34 cellular contexts compared by ENCODE assay signal in the genomic region with DNA sequence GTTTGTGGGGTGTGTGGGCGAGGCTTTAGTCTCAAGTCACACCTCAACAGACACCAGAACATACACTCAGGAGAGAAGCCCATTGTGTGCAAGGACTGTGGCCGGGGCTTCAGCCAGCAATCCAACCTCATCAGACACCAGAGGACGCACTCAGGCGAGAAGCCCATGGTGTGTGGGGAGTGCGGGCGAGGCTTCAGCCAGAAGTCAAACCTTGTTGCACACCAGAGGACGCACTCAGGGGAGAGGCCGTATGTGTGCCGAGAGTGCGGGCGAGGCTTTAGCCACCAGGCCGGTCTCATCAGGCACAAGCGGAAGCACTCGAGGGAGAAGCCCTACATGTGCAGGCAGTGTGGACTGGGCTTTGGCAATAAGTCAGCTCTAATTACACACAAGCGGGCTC.
"Had no signal": no experiment of that assay in that cellular context is flagged by ENCODE, and none has a peak within 500 bp of the region (broad histone marks: within the 10 kb centered on the region; RNA-seq: fewer than 3 reads in every experiment).

No MANE protein-coding gene starts in this region.

- FAIRE-seq: TTC549 had no signal

- H3K9me3 Mint-ChIP-seq: activated B cell treated with CpG ODN at 0.5 μM for 24 hours; activated CD4-positive, alpha-beta memory T cell treated with anti-CD3 and anti-CD28 coated beads for 36 hours; activated CD4-positive, alpha-beta T cell treated with anti-CD3 and anti-CD28 coated beads, Interleukin-2, amount 10 ng/mL, durations not matched to agents 24 days and 14 days; activated CD8-positive, alpha-beta T cell treated with anti-CD3 and anti-CD28 coated beads for 36 hours; activated naive CD8-positive, alpha-beta T cell treated with anti-CD3 and anti-CD28 coated beads for 36 hours; activated T-cell treated with anti-CD3 and anti-CD28 coated beads, Interleukin-2, amount 50 U/mL, for 4 hours; activated T-cell treated with anti-CD3 and anti-CD28 coated beads, Interleukin-2, amount 50 U/mL, for 72 hours; activated T-helper 1 cell treated with anti-CD3 and anti-CD28 coated beads, Interleukin-12 subunit alpha, Interleukin-12 subunit beta, Interleukin-2, Interleukin-4 antibody, amounts not matched to agents 30 ng/mL and 10 ng/mL and 1 ng/mL, durations not matched to agents 14 hours and 24 hours and 36 hours; activated T-helper 17 cell treated with anti-CD3 and anti-CD28 coated beads, Interleukin-2, amount 50 U/mL, for 72 hours; T-helper 1 cell treated with Interleukin-12 subunit alpha and Interleukin-12 subunit beta and Interleukin-4 antibody, amounts not matched to agents 30 μg/mL and 1 μg/mL, for 36 hours; T-helper 2 cell treated with Interferon-gamma antibody and Interleukin-4, amounts not matched to agents 5 μg/mL and 100 μg/mL, for 36 hours had no signal

- H3K4me1 ChIP-seq: ascending aorta had no signal

- H3K27ac Mint-ChIP-seq: activated B cell treated with CpG ODN at 0.5 μM for 24 hours; activated CD4-positive, alpha-beta memory T cell treated with anti-CD3 and anti-CD28 coated beads for 36 hours; activated CD4-positive, alpha-beta T cell treated with anti-CD3 and anti-CD28 coated beads, Interleukin-2, amount 10 ng/mL, durations not matched to agents 24 days and 14 days; activated CD8-positive, alpha-beta T cell treated with anti-CD3 and anti-CD28 coated beads for 36 hours; activated naive CD4-positive, alpha-beta T cell treated with anti-CD3 and anti-CD28 coated beads for 36 hours; activated naive CD4-positive, alpha-beta T cell treated with anti-CD3 and anti-CD28 coated beads, Interleukin-2, amount 50 U/mL, for 72 hours; activated naive CD8-positive, alpha-beta T cell treated with anti-CD3 and anti-CD28 coated beads for 36 hours; activated T-cell treated with anti-CD3 and anti-CD28 coated beads, Interleukin-2, amount 50 U/mL, for 72 hours; activated T-helper 1 cell treated with anti-CD3 and anti-CD28 coated beads, Interleukin-12 subunit alpha, Interleukin-12 subunit beta, Interleukin-2, Interleukin-4 antibody, amounts not matched to agents 30 ng/mL and 10 ng/mL and 1 ng/mL, durations not matched to agents 14 hours and 24 hours and 36 hours; activated T-helper 17 cell treated with anti-CD3 and anti-CD28 coated beads, Interleukin-2, amount 50 U/mL, for 72 hours; brain; T-helper 1 cell treated with Interleukin-12 subunit alpha and Interleukin-12 subunit beta and Interleukin-4 antibody, amounts not matched to agents 30 μg/mL and 1 μg/mL, for 36 hours; T-helper 2 cell treated with Interferon-gamma antibody and Interleukin-4, amounts not matched to agents 5 μg/mL and 100 μg/mL, for 36 hours had no signal

- H3K4me3 ChIP-seq: adrenal gland, ascending aorta had no signal

- ATAC-seq: activated CD8-positive, alpha-beta T cell treated with anti-CD3 and anti-CD28 coated beads for 36 hours; activated naive CD4-positive, alpha-beta T cell treated with anti-CD3 and anti-CD28 coated beads, Interleukin-2, amount 50 U/mL, for 72 hours; activated T-cell treated with anti-CD3 and anti-CD28 coated beads, Interleukin-2, amount 50 U/mL, for 4 hours; activated T-cell treated with anti-CD3 and anti-CD28 coated beads, Interleukin-2, amount 50 U/mL, for 72 hours; activated T-helper 17 cell treated with anti-CD3 and anti-CD28 coated beads, Interleukin-2, amount 50 U/mL, for 72 hours had no signal

- H3K27ac ChIP-seq: adrenal gland, ascending aorta, VCaP had no signal

- H3K9me3 ChIP-seq: adrenal gland, ascending aorta had no signal

- DNase-seq: activated B cell treated with CpG ODN at 0.5 μM for 24 hours; activated CD4-positive, alpha-beta memory T cell treated with anti-CD3 and anti-CD28 coated beads for 36 hours; activated CD4-positive, alpha-beta T cell treated with anti-CD3 and anti-CD28 coated beads for 4 hours; activated CD4-positive, alpha-beta T cell treated with anti-CD3 and anti-CD28 coated beads, Interleukin-2, amount 10 ng/mL, durations not matched to agents 24 days and 14 days; activated CD4-positive, alpha-beta T cell treated with anti-CD3 and anti-CD28 coated beads, Interleukin-2, amount 50 U/mL, for 1 hour; activated CD4-positive, alpha-beta T cell treated with anti-CD3 and anti-CD28 coated beads, Interleukin-2, amount 50 U/mL, for 4 hours; activated CD4-positive, CD25-positive, alpha-beta regulatory T cell treated with anti-CD3 and anti-CD28 coated beads, Interleukin-2, amount 50 U/mL, for 72 hours; activated CD8-positive, alpha-beta memory T cell treated with anti-CD3 and anti-CD28 coated beads, Interleukin-2, amount 50 U/mL, for 4 hours; activated CD8-positive, alpha-beta T cell treated with anti-CD3 and anti-CD28 coated beads for 36 hours; activated effector memory CD4-positive, alpha-beta T cell treated with anti-CD3 and anti-CD28 coated beads, Interleukin-2, amount 50 U/mL, for 16 hours; activated gamma-delta T cell treated with Interleukin-2 at 50 U/mL for 16 hours; activated naive CD4-positive, alpha-beta T cell; activated naive CD4-positive, alpha-beta T cell treated with anti-CD3 and anti-CD28 coated beads for 36 hours; activated naive CD4-positive, alpha-beta T cell treated with anti-CD3 and anti-CD28 coated beads, Interleukin-2, amount 50 U/mL, for 16 hours; activated naive CD8-positive, alpha-beta T cell treated with anti-CD3 and anti-CD28 coated beads for 36 hours; activated T-cell treated with anti-CD3 and anti-CD28 coated beads for 4 hours; activated T-cell treated with anti-CD3 and anti-CD28 coated beads, Interleukin-2, amount 50 U/mL, for 1 hour; activated T-cell treated with anti-CD3 and anti-CD28 coated beads, Interleukin-2, amount 50 U/mL, for 4 hours; activated T-cell treated with anti-CD3 and anti-CD28 coated beads, Interleukin-2, amount 50 U/mL, for 72 hours; adrenal gland; amniotic stem cell; central memory CD4-positive, alpha-beta T cell; T-helper 1 cell; T-helper 2 cell; T-helper 9 cell had no signal

- H3K27me3 ChIP-seq: adrenal gland, ascending aorta had no signal

- H3K4me3 Mint-ChIP-seq: activated B cell treated with CpG ODN at 0.5 μM for 24 hours; activated CD4-positive, alpha-beta memory T cell treated with anti-CD3 and anti-CD28 coated beads for 36 hours; activated CD4-positive, alpha-beta T cell treated with anti-CD3 and anti-CD28 coated beads, Interleukin-2, amount 10 ng/mL, durations not matched to agents 24 days and 14 days; activated CD8-positive, alpha-beta T cell treated with anti-CD3 and anti-CD28 coated beads for 36 hours; activated naive CD4-positive, alpha-beta T cell treated with anti-CD3 and anti-CD28 coated beads for 36 hours; activated naive CD8-positive, alpha-beta T cell treated with anti-CD3 and anti-CD28 coated beads for 36 hours; activated T-cell treated with anti-CD3 and anti-CD28 coated beads, Interleukin-2, amount 50 U/mL, for 4 hours; activated T-cell treated with anti-CD3 and anti-CD28 coated beads, Interleukin-2, amount 50 U/mL, for 72 hours; activated T-helper 1 cell treated with anti-CD3 and anti-CD28 coated beads, Interleukin-12 subunit alpha, Interleukin-12 subunit beta, Interleukin-2, Interleukin-4 antibody, amounts not matched to agents 30 ng/mL and 10 ng/mL and 1 ng/mL, durations not matched to agents 14 hours and 24 hours and 36 hours; activated T-helper 17 cell treated with anti-CD3 and anti-CD28 coated beads, Interleukin-2, amount 50 U/mL, for 72 hours; brain; T-helper 1 cell treated with Interleukin-12 subunit alpha and Interleukin-12 subunit beta and Interleukin-4 antibody, amounts not matched to agents 30 μg/mL and 1 μg/mL, for 36 hours; T-helper 2 cell treated with Interferon-gamma antibody and Interleukin-4, amounts not matched to agents 5 μg/mL and 100 μg/mL, for 36 hours had no signal

- H3K27me3 Mint-ChIP-seq: activated B cell treated with CpG ODN at 0.5 μM for 24 hours; activated CD4-positive, alpha-beta memory T cell treated with anti-CD3 and anti-CD28 coated beads for 36 hours; activated CD4-positive, alpha-beta T cell treated with anti-CD3 and anti-CD28 coated beads, Interleukin-2, amount 10 ng/mL, durations not matched to agents 24 days and 14 days; activated CD8-positive, alpha-beta T cell treated with anti-CD3 and anti-CD28 coated beads for 36 hours; activated naive CD8-positive, alpha-beta T cell treated with anti-CD3 and anti-CD28 coated beads for 36 hours; activated T-helper 17 cell treated with anti-CD3 and anti-CD28 coated beads, Interleukin-2, amount 50 U/mL, for 72 hours; brain had no signal

- H3K4me1 Mint-ChIP-seq: activated B cell treated with CpG ODN at 0.5 μM for 24 hours; activated CD4-positive, alpha-beta T cell treated with anti-CD3 and anti-CD28 coated beads, Interleukin-2, amount 10 ng/mL, durations not matched to agents 24 days and 14 days; activated naive CD8-positive, alpha-beta T cell treated with anti-CD3 and anti-CD28 coated beads for 36 hours; activated T-helper 17 cell treated with anti-CD3 and anti-CD28 coated beads, Interleukin-2, amount 50 U/mL, for 72 hours; brain had no signal
